8 cellular contexts compared by ENCODE assay signal in the genomic region with DNA sequence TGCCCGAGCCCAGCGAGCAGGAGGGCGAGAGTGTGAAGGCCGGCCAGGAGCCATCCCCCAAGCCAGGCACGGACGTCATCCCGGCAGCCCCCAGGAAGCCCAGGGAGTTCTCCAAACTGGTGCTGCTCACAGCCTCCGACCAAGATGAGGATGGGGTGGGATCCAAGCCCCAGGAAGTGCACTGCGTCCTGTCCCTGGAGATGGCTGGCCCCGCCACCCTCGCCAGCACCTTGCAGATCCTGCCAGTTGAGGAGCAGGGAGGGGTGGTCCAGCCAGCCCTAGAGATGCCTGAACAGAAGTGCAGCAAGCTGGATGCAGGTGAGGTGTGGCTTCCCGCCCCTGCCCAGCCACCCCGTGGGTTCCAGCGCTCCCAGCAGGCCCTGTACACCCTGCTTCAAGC.
"Had no signal": no experiment of that assay in that cellular context is flagged by ENCODE, and none has a peak within 500 bp of the region (broad histone marks: within the 10 kb centered on the region; RNA-seq: fewer than 3 reads in every experiment).

No MANE protein-coding gene starts in this region.

- H3K27ac Mint-ChIP-seq: IgD-negative memory B cell had no signal

- H3K27me3 Mint-ChIP-seq: IgD-negative memory B cell had no signal

- DNase-seq: GOT3, H9, HCEC 1CT, Kasumi-1, KG1 had no signal

- H3K4me3 Mint-ChIP-seq: IgD-negative memory B cell had no signal

- H3K27ac ChIP-seq: HL-60 had no signal

- H3K9me3 Mint-ChIP-seq: IgD-negative memory B cell had no signal

- FAIRE-seq: HepG2 had no signal

- ATAC-seq: HepG2 had no signal
